Comparison of ENCODE assay signal across 12 cellular contexts in genomic region chr19:782195-783043, GRCh38. TPM values are rescaled to one million over a fixed set of nuclear protein-coding genes. Genes with fewer than 3 reads are reported as not detected.
DNase-seq lines count a peak whose midpoint lies in the region; ATAC-seq and TF ChIP-seq lines count a peak whose summit lies in the region.
"Had no signal": no experiment of that assay in that cellular context is flagged by ENCODE, and none has a peak within 500 bp of the region (broad histone marks: within the 10 kb centered on the region; RNA-seq: fewer than 3 reads in every experiment).

No MANE protein-coding gene starts in this region.

- no peaks in the 10 kb centered on the region for H3K27me3 ChIP-seq in prostate gland (replicated peaks; ENCODE audit: insufficient read depth)

- no peaks in the 10 kb centered on the region for H3K36me3 ChIP-seq in ES-I3 (ENCODE audit: insufficient read depth, low read length)
- H3K36me3 ChIP-seq in prostate gland = no peaks in the 10 kb centered on the region

- H3K4me3 ChIP-seq in WI38 (ENCODE audit: low read depth, low read length) (peak overlapping the region; percentile 44), prostate gland (peak overlapping the region; percentile 5 to 17)

- DNase-seq in left cardiac atrium (no peak), prostate gland (ENCODE audit: low spot score) (no peak), substantia nigra (lab: John Stamatoyannopoulos, UW) (no peak), NCI-H748 treated with DMSO at 0.1 percent for 48 hours (lab: John Stamatoyannopoulos, UW) (no peak)
- DNase-seq: activated T-cell treated with anti-CD3 and anti-CD28 coated beads, Interleukin-2, amount 50 U/mL, for 1 hour; DMS 273 treated with DMSO at 0.1 percent for 48 hours; NCI-H510A had no signal

- H3K9me3 ChIP-seq in ES-I3 (ENCODE audit: control insufficient read depth, insufficient read depth, low read length) = no peaks in the 10 kb centered on the region
- no peaks in the 10 kb centered on the region for H3K9me3 ChIP-seq in prostate gland

- H3K27ac ChIP-seq in prostate gland = peak overlapping the region in 1 of 2 donors; percentile 38
- H3K27ac ChIP-seq in substantia nigra (ENCODE audit: low read depth, low read length, poor library complexity, severe bottlenecking) = no peak overlapping the region

- ATAC-seq in left cardiac atrium (peak; percentile 21 to 45), GM21619 (IDR thresholded peaks at IDR 0.05; ENCODE audit: unreplicated experiment) (no peak), GM21717 (IDR thresholded peaks at IDR 0.05; ENCODE audit: unreplicated experiment) (no peak)

- intact Hi-C loops in left cardiac atrium (cut with DNase I) = no loop called here
- intact Hi-C loops in prostate gland (cut with DNase I) = no loop called here

- TF ChIP-seq CTCF in WI38 (IDR thresholded peaks at IDR 0.05; ENCODE audit: low read depth, low read length) = no peak
- TF ChIP-seq CTCF in prostate gland (IDR thresholded peaks at IDR 0.05) = no peak

- 28% methylated on average over 37 of the region's 37 CpGs for WGBS in prostate gland

- TF ChIP-seq POLR2A in prostate gland (IDR thresholded peaks at IDR 0.05) = no peak

- H3K4me1 ChIP-seq in ES-I3 (ENCODE audit: insufficient read depth, low read length) (no peaks in the 10 kb centered on the region; the same call in 1 of the 2 replicates), prostate gland (replicated peaks) (peaks cover 5% of the 10 kb centered on the region)

- peak overlapping the region; percentile 66 for H3K9ac ChIP-seq in ES-I3 (ENCODE audit: low read depth, low read length)

RNA-seq across cellular contexts. Expression of gene PTBP1, which starts 14.8 kb away (rescaled TPM):
- total RNA-seq in left cardiac atrium (100 to 1,000 TPM in 1 of 2 donors, 10 to 100 TPM in 1; 90.1 to 131 TPM), prostate gland (100 to 1,000 TPM; 153 to 222 TPM)

RNA-seq across cellular contexts. Expression of gene MISP, which starts 31.5 kb away (rescaled TPM):
- total RNA-seq in left cardiac atrium (under 1 TPM in 1 of 2 donors, not detected in 1; 0.18 TPM), prostate gland (1 to 10 TPM; 7.3 to 9.3 TPM)
- total RNA-seq: neural crest cell had no signal

RNA-seq across cellular contexts. Expression of gene PLPPR3, which starts 39.3 kb away (rescaled TPM):
- total RNA-seq in left cardiac atrium = under 1 TPM; 0.21 to 0.27 TPM
- 10 to 100 TPM in 1 of 2 donors, under 1 TPM in 1; 0.27 to 20.3 TPM for total RNA-seq in prostate gland

RNA-seq across cellular contexts. Expression of gene AZU1, which starts 45.2 kb away (rescaled TPM):
- total RNA-seq in left cardiac atrium (under 1 TPM in 1 of 2 donors, not detected in 1; 0.18 TPM), prostate gland (1 to 10 TPM in 1 of 2 donors, not detected in 1; 6.9 TPM)

RNA-seq across cellular contexts. Expression of gene PRTN3, which starts 58.4 kb away (rescaled TPM):
- total RNA-seq in left cardiac atrium (not detected), prostate gland (1 to 10 TPM in 1 of 2 donors, not detected in 1; 2.6 TPM)
- total RNA-seq: neural crest cell had no signal

Comparison
In these comparisons a context has a peak if more than half of its experiments do, and no peak if none do; other contexts are left out.
1. ATAC-seq: peak in left cardiac atrium (2 of 2); none in GM21619 (single experiment) and GM21717 (single experiment).
2. RNA of gene MISP, which starts 31.5 kb away (total RNA-seq): 7.3 to 9.3 TPM in prostate gland; 0.18 TPM in left cardiac atrium; every median in the first group is over 4 times any median in the second.